In genomic region chr4:41428941-41429669, GRCh38 we compare ENCODE assay signal across 17 cellular contexts.
DNase-seq lines count a peak whose midpoint lies in the region; ATAC-seq, FAIRE-seq and TF ChIP-seq lines count a peak whose summit lies in the region.
"Had no signal": no experiment of that assay in that cellular context is flagged by ENCODE, and none has a peak within 500 bp of the region (broad histone marks: within the 10 kb centered on the region; RNA-seq: fewer than 3 reads in every experiment).

No MANE protein-coding gene starts in this region.

- H3K4me1 Mint-ChIP-seq in mesothelial cell of epicardium, result peaks cover 76% of the 10 kb centered on the region
- H3K4me1 Mint-ChIP-seq: activated CD4-positive, alpha-beta T cell treated with anti-CD3 and anti-CD28 coated beads, Interleukin-2, amount 10 ng/mL, durations not matched to agents 24 days and 14 days; central memory CD8-positive, alpha-beta T cell; immature natural killer cell had no signal

- peak; percentile 33 to 50 for DNase-seq in NCI-H187 (lab: John Stamatoyannopoulos, UW)
- peak; percentile 70 for DNase-seq in cerebellum (ENCODE audit: low spot score)
- no peak for DNase-seq in mesothelial cell of epicardium (ENCODE audit: low spot score in 2 of 2, unreplicated experiment in 2 of 2)
- DNase-seq in urothelium cell line (ENCODE audit: low spot score), result no peak
- DNase-seq: ACHN; activated CD4-positive, alpha-beta T cell treated with anti-CD3 and anti-CD28 coated beads, Interleukin-2, amount 10 ng/mL, durations not matched to agents 24 days and 14 days; immature natural killer cell; KBM-7; occipital lobe; SHP77 treated with DMSO at 0.1 percent for 48 hours; T1000 had no signal

- no peaks in the 10 kb centered on the region for H3K9me3 Mint-ChIP-seq in mesothelial cell of epicardium
- H3K9me3 Mint-ChIP-seq: activated CD4-positive, alpha-beta T cell treated with anti-CD3 and anti-CD28 coated beads, Interleukin-2, amount 10 ng/mL, durations not matched to agents 24 days and 14 days had no signal

- no peak overlapping the region for H3K4me3 Mint-ChIP-seq in mesothelial cell of epicardium
- H3K4me3 Mint-ChIP-seq: activated CD4-positive, alpha-beta T cell treated with anti-CD3 and anti-CD28 coated beads, Interleukin-2, amount 10 ng/mL, durations not matched to agents 24 days and 14 days; activated naive CD8-positive, alpha-beta T cell; central memory CD8-positive, alpha-beta T cell; immature natural killer cell had no signal

- peak overlapping the region; percentile 90 for H3K27ac Mint-ChIP-seq in mesothelial cell of epicardium
- H3K27ac Mint-ChIP-seq: activated CD4-positive, alpha-beta T cell treated with anti-CD3 and anti-CD28 coated beads, Interleukin-2, amount 10 ng/mL, durations not matched to agents 24 days and 14 days; activated naive CD8-positive, alpha-beta T cell; immature natural killer cell had no signal

- FAIRE-seq in A204.1 (lab: Jason Lieb, UNC), result peak; percentile 73
- no peak for FAIRE-seq in urothelium cell line (lab: Jason Lieb, UNC)

- no peaks in the 10 kb centered on the region for H3K27me3 Mint-ChIP-seq in mesothelial cell of epicardium (ENCODE audit: low read depth)
- H3K27me3 Mint-ChIP-seq: activated CD4-positive, alpha-beta T cell treated with anti-CD3 and anti-CD28 coated beads, Interleukin-2, amount 10 ng/mL, durations not matched to agents 24 days and 14 days; central memory CD8-positive, alpha-beta T cell had no signal

- H3K36me3 Mint-ChIP-seq in mesothelial cell of epicardium, result no peaks in the 10 kb centered on the region
- H3K36me3 Mint-ChIP-seq: activated naive CD8-positive, alpha-beta T cell; immature natural killer cell had no signal

- TF ChIP-seq CTCF in mesothelial cell of epicardium (IDR thresholded peaks at IDR 0.05; ENCODE audit: unreplicated experiment), result no peak

- ATAC-seq in HG03432 (IDR thresholded peaks at IDR 0.05; ENCODE audit: unreplicated experiment) (no peak), HG03039 (IDR thresholded peaks at IDR 0.05; ENCODE audit: unreplicated experiment) (no peak), GM19455 (IDR thresholded peaks at IDR 0.05; ENCODE audit: unreplicated experiment) (no peak)

Comparison
In these comparisons a context has a peak if more than half of its experiments do, and no peak if none do; other contexts are left out.
1. DNase-seq: peak in NCI-H187 (2 of 2) and cerebellum (single experiment); none in mesothelial cell of epicardium (0 of 2) and urothelium cell line (single experiment).